ENCODE assay signal across 9 cellular contexts in the genomic region with DNA sequence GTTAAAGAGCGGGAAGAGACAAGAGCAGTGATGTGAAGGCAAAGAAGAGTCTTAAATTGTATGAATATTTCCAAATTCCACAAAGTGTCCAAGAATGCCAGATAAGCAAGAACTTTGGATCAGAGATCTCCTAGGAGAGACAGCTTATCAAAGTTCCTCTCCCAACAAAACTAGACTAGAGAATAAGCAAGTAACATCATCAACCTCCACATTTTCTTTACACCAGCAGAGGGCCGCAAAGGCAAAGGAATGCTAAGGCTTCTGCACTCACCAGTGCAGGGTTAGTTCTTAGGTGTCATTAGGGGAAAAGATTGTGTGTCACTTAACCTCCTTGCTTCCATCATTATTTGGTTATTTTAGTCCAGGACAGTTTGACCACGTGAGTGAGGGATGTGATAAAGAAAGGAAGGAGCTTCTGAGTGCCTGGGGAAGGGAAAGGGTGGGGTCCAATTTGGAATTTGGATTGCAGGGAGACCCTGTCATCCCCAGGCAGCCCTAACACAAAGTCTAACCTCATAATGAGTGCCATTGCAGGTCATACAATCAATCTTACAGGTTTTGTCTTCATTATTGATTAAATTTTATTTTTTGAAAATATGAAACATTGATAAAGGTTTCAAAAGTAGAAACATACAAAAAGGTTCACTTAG. TPM values are rescaled to one million over a fixed set of nuclear protein-coding genes. Genes with fewer than 3 reads are reported as not detected.
A peak's percentile ranks its signal among the peaks of the same experiment; 100 is the strongest.
DNase-seq lines count a peak whose midpoint lies in the region; ATAC-seq, FAIRE-seq and TF ChIP-seq lines count a peak whose summit lies in the region.
"Had no signal": no experiment of that assay in that cellular context is flagged by ENCODE, and none has a peak within 500 bp of the region (broad histone marks: within the 10 kb centered on the region; RNA-seq: fewer than 3 reads in every experiment).

No MANE protein-coding gene starts in this region.

- no peak overlapping the region for H3K4me2 ChIP-seq in endothelial cell of umbilical vein (ENCODE audit: insufficient read depth, low read length)

- no peak overlapping the region for H3K27ac Mint-ChIP-seq in stimulated activated naive B cell treated with anti-CD40 and anti-IgM and Interleukin-4, amounts not matched to agents 10 μg/mL and 1 μg/mL and 100 μg/mL, for 72 hours

- no peaks in the 10 kb centered on the region for H3K27me3 ChIP-seq in endothelial cell of umbilical vein (ENCODE audit: control insufficient read depth in 2 of 2, insufficient read depth in 2 of 2, low read length in 2 of 2)

- H2AFZ ChIP-seq in endothelial cell of umbilical vein (ENCODE audit: low read depth, low read length) = no peak overlapping the region

- no peaks in the 10 kb centered on the region for H3K36me3 ChIP-seq in endothelial cell of umbilical vein (ENCODE audit: control insufficient read depth in 2 of 2, extremely low read depth in 1 of 2, insufficient read depth in 2 of 2, low read length in 2 of 2)

- peak; percentile 87 for FAIRE-seq in endothelial cell of umbilical vein (lab: Jason Lieb, UNC)

- no TSS peak for BruUV-seq in endothelial cell of umbilical vein (replicated peaks; lab: Mats Ljungman, UMichigan)

- no peaks in the 10 kb centered on the region for H3K9me1 ChIP-seq in endothelial cell of umbilical vein (replicated peaks; ENCODE audit: control insufficient read depth, extremely low read depth, insufficient read depth, low read length)

- H3K9ac ChIP-seq in endothelial cell of umbilical vein (replicated peaks; ENCODE audit: extremely low read depth, insufficient read depth, low read length) = no peak overlapping the region

- TF ChIP-seq CTCF in endothelial cell of umbilical vein (IDR thresholded peaks at IDR 0.05; ENCODE audit: extremely low read depth in 1 of 2, insufficient read depth in 1 of 2, low read depth in 1 of 2, low read length in 2 of 2) = peak; percentile 58 to 64

- no peaks in the 10 kb centered on the region for H3K9me3 ChIP-seq in endothelial cell of umbilical vein (replicated peaks; ENCODE audit: control insufficient read depth, insufficient read depth, low read length)

- H3K4me1 Mint-ChIP-seq in stimulated activated naive B cell treated with anti-CD40 and anti-IgM and Interleukin-4, amounts not matched to agents 10 μg/mL and 1 μg/mL and 100 μg/mL, for 72 hours = peaks cover 5 to 13% of the 10 kb centered on the region in 2 donors

- no peaks in the 10 kb centered on the region for H3K4me1 ChIP-seq in endothelial cell of umbilical vein (ENCODE audit: control insufficient read depth, extremely low read depth, insufficient read depth, low read length)

- no peak for TF ChIP-seq POLR2A in endothelial cell of umbilical vein (IDR thresholded peaks at IDR 0.05; ENCODE audit: low read depth, low read length)

- no peaks in the 10 kb centered on the region for H3K9me3 Mint-ChIP-seq in stimulated activated naive B cell treated with anti-CD40 and anti-IgM and Interleukin-4, amounts not matched to agents 10 μg/mL and 1 μg/mL and 100 μg/mL, for 72 hours

- no peak overlapping the region for H3K4me3 Mint-ChIP-seq in stimulated activated naive B cell treated with anti-CD40 and anti-IgM and Interleukin-4, amounts not matched to agents 10 μg/mL and 1 μg/mL and 100 μg/mL, for 72 hours

- H3K36me3 Mint-ChIP-seq in stimulated activated naive B cell treated with anti-CD40 and anti-IgM and Interleukin-4, amounts not matched to agents 10 μg/mL and 1 μg/mL and 100 μg/mL, for 72 hours = peaks cover 3 to 4% of the 10 kb centered on the region in 2 donors
- H3K36me3 Mint-ChIP-seq: IgD-negative memory B cell had no signal

- no peak overlapping the region for H3K27ac ChIP-seq in endothelial cell of umbilical vein (ENCODE audit: insufficient read depth, low read depth, low read length)

- dilution Hi-C loops in endothelial cell of umbilical vein (cut with MboI; ENCODE audit: extremely low pct_ligation_motif_present, low sequenced_read_pairs) = no loop called here

- H4K20me1 ChIP-seq in endothelial cell of umbilical vein (replicated peaks; ENCODE audit: control insufficient read depth, extremely low read depth, insufficient read depth, low read length) = no peaks in the 10 kb centered on the region

- POLR2A ChIA-PET in endothelial cell of umbilical vein (lab: Charles Lee) = no interaction called here

- DNase-seq in C1 segment of cervical spinal cord (lab: John Stamatoyannopoulos, UW) = peak in 10 of 14 donors; percentile 9 to 61 (median 34)
- DNase-seq in NOMO-1 (lab: John Stamatoyannopoulos, UW; ENCODE audit: unreplicated experiment in 2 of 2) = peak; percentile 64 to 75
- peak; percentile 24 to 39 for DNase-seq in activated CD8-positive, alpha-beta memory T cell treated with anti-CD3 and anti-CD28 coated beads for 4 hours (ENCODE audit: low read depth in 2 of 2)
- peak; percentile 69 for DNase-seq in endothelial cell of umbilical vein (ENCODE audit: low read depth, low spot score)
- DNase-seq in myocyte (ENCODE audit: low read depth) = peak; percentile 79
- peak; percentile 54 for DNase-seq in stimulated activated naive B cell treated with anti-CD40 and anti-IgM and Interleukin-4, amounts not matched to agents 10 μg/mL and 1 μg/mL and 100 μg/mL, for 72 hours

- H3K4me3 ChIP-seq in endothelial cell of umbilical vein (replicated peaks in 1 of 3; ENCODE audit: insufficient read depth in 1 of 3, low read depth in 1 of 3, low read length in 3 of 3) = no peak overlapping the region

- H3K27me3 Mint-ChIP-seq in stimulated activated naive B cell treated with anti-CD40 and anti-IgM and Interleukin-4, amounts not matched to agents 10 μg/mL and 1 μg/mL and 100 μg/mL, for 72 hours = no peaks in the 10 kb centered on the region
- H3K27me3 Mint-ChIP-seq: IgD-negative memory B cell had no signal

- H3K79me2 ChIP-seq in endothelial cell of umbilical vein (ENCODE audit: control insufficient read depth, insufficient read depth, low read length) = no peaks in the 10 kb centered on the region

- intact Hi-C loops in endothelial cell of umbilical vein (cut with micrococcal nuclease) = loop anchor here (1.0 kb wide), 1 partner anchor 154 kb away; no protein-coding TSS in a partner anchor

- ATAC-seq in GM19025 (IDR thresholded peaks at IDR 0.05; ENCODE audit: low read depth, unreplicated experiment) = peak; percentile 73
- ATAC-seq in HG03432 (IDR thresholded peaks at IDR 0.05; ENCODE audit: unreplicated experiment) = peak; percentile 88
- peak; percentile 93 to 97 for ATAC-seq in stimulated activated naive B cell treated with anti-CD40 and anti-IgM and Interleukin-4, amounts not matched to agents 10 μg/mL and 1 μg/mL and 100 μg/mL, for 72 hours (replicated peaks)

- CTCF ChIA-PET in endothelial cell of umbilical vein (lab: Charles Lee) = interaction anchor here (0.7 to 1.8 kb wide), 21 partner anchors 14 to 425 kb away, joined by 3 to 18 read pairs (median 4); no protein-coding TSS in a partner anchor

TF ChIP-seq in endothelial cell of umbilical vein, 7 proteins besides CTCF, POLR2A, EP300 and RAD21:
- no peak for TF ChIP-seq MYC (IDR thresholded peaks at IDR 0.05; ENCODE audit: low read depth, low read length)
- TF ChIP-seq POLR2AphosphoS5 (IDR thresholded peaks at IDR 0.05; ENCODE audit: insufficient read depth, low read depth, low read length) = no peak
- TF ChIP-seq JUN (IDR thresholded peaks at IDR 0.05; ENCODE audit: borderline replicate concordance, insufficient read depth, insufficient read length, low read depth) = no peak
- TF ChIP-seq, protein P1, sequence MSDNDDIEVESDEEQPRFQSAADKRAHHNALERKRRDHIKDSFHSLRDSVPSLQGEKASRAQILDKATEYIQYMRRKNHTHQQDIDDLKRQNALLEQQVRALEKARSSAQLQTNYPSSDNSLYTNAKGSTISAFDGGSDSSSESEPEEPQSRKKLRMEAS (IDR thresholded peaks at IDR 0.05; ENCODE audit: insufficient read depth, insufficient read length) = no peak
- no peak for TF ChIP-seq FOS (IDR thresholded peaks at IDR 0.05; ENCODE audit: borderline replicate concordance, insufficient read depth, low read length)
- TF ChIP-seq EZH2 (IDR thresholded peaks at IDR 0.05; ENCODE audit: borderline replicate concordance, low read depth, low read length, severe bottlenecking) = no peak
- no peak for TF ChIP-seq GATA2 (IDR thresholded peaks at IDR 0.05; ENCODE audit: insufficient read depth, insufficient read length, low read depth, low read length)

RNA-seq across cellular contexts. Expression of gene CMTM6, which starts 7.5 kb away (rescaled TPM):
- 54.0 and 56.3 TPM in 2 replicates for total RNA-seq in endothelial cell of umbilical vein
- 25.9 and 38.0 TPM in 2 replicates for polyA plus RNA-seq in endothelial cell of umbilical vein
- polyA plus RNA-seq in endothelial cell of umbilical vein (2011; cell fraction: cytosol; rRNA removed) = 29.6 and 31.2 TPM in 2 replicates
- 14.9 and 15.9 TPM in 2 replicates for polyA plus RNA-seq in endothelial cell of umbilical vein (2011; cell fraction: nucleus; rRNA removed)
- polyA plus RNA-seq in endothelial cell of umbilical vein (2012) = 34.1 and 51.5 TPM in 2 replicates
- 43.9 and 48.2 TPM in 2 replicates for polyA minus RNA-seq in endothelial cell of umbilical vein
- polyA minus RNA-seq in endothelial cell of umbilical vein (2011; cell fraction: cytosol; rRNA and poly(A)+ RNA removed) = 10.8 TPM
- polyA minus RNA-seq in endothelial cell of umbilical vein (2011; cell fraction: nucleus; rRNA and poly(A)+ RNA removed) = 13.6 and 17.4 TPM in 2 replicates
- total RNA-seq in myocyte = 40.4 and 44.7 TPM in 2 replicates
- polyA plus RNA-seq in myocyte (2012) = 18.3 TPM
